ENCODE assay signal across 17 cellular contexts in genomic region chr17:82087961-82088837, GRCh38. TPM values are rescaled to one million over a fixed set of nuclear protein-coding genes. Genes with fewer than 3 reads are reported as not detected.
DNase-seq lines count a peak whose midpoint lies in the region; ATAC-seq, FAIRE-seq and TF ChIP-seq lines count a peak whose summit lies in the region.
"Had no signal": no experiment of that assay in that cellular context is flagged by ENCODE, and none has a peak within 500 bp of the region (broad histone marks: within the 10 kb centered on the region; RNA-seq: fewer than 3 reads in every experiment).

No MANE protein-coding gene starts in this region.

- TF ChIP-seq EP300 in HepG2 (IDR thresholded peaks at IDR 0.05; ENCODE audit: low read depth in 2 of 2, low read length in 2 of 2) (no peak), HepG2 (CRISPR knock-in tag; IDR thresholded peaks at IDR 0.05; ENCODE audit: borderline replicate concordance) (no peak)

- DNase-seq in BE2C (peak; percentile 14), Calu3 (no peak), adipocyte (ENCODE audit: low read depth) (no peak), HepG2 (ENCODE audit: low spot score) (no peak), LoVo (ENCODE audit: low spot score) (no peak), left colon (no peak)
- no peak for DNase-seq in activated T-cell treated with anti-CD3 and anti-CD28 coated beads, Interleukin-2, amount 50 U/mL, for 1 hour
- DNase-seq: DMS79, MG63, NCI-H1105, NCI-H1694, NCI-H510A treated with DMSO at 0.1 percent for 48 hours, Peyer's patch, SHP77 treated with DMSO at 0.1 percent for 48 hours had no signal

- H2AFZ ChIP-seq in HepG2 (ENCODE audit: low read length), result no peak overlapping the region

- CTCF ChIA-PET in Calu3 (lab: Charles Lee), result interaction anchor here (0.6 kb wide), 1 partner anchor 65 kb away, joined by 4 read pairs; the partner anchor contains the start of genes CENPX and LRRC45
- CTCF ChIA-PET in HepG2 (lab: Yijun Ruan, JAX; ENCODE audit: low intra/inter-chr PET ratio, low total read pairs), result no interaction called here

- no peak overlapping the region for H3K27ac ChIP-seq in HepG2 (ENCODE audit: extremely low read length, insufficient read depth, low read length)
- H3K27ac ChIP-seq: Peyer's patch had no signal

- peaks cover 28% of the 10 kb centered on the region for H3K79me2 ChIP-seq in HepG2 (ENCODE audit: insufficient read depth, low read length)

- BruUV-seq in Calu3 (replicated peaks; lab: Mats Ljungman, UMichigan), result TSS peak; percentile 16
- no TSS peak for BruUV-seq in HepG2 (replicated peaks; lab: Mats Ljungman, UMichigan)

- no peak overlapping the region for H3K27ac Mint-ChIP-seq in Calu3 (ENCODE audit: unreplicated experiment)
- H3K27ac Mint-ChIP-seq: B cell had no signal

- POLR2A ChIA-PET in HepG2 (lab: Yijun Ruan, JAX), result interaction anchor here (1.8 to 2.5 kb wide), 2 partner anchors 10 to 18 kb away, joined by 4 to 7 read pairs; partner anchors contain the start of gene FASN

- no peaks in the 10 kb centered on the region for H3K9me3 Mint-ChIP-seq in Calu3 (ENCODE audit: low read depth, unreplicated experiment)
- H3K9me3 Mint-ChIP-seq: CD8-positive, alpha-beta T cell had no signal

- no peak overlapping the region for H3K4me2 ChIP-seq in HepG2 (ENCODE audit: low read depth, low read length)

- H3K4me1 ChIP-seq in BE2C (no peaks in the 10 kb centered on the region), adipocyte (ENCODE audit: control insufficient read depth, insufficient read depth, low read length) (no peaks in the 10 kb centered on the region), HepG2 (ENCODE audit: insufficient read depth, low read length) (peaks cover 4% of the 10 kb centered on the region)
- H3K4me1 ChIP-seq: Peyer's patch had no signal

- FAIRE-seq in HepG2 (lab: Jason Lieb, UNC), result no peak
- FAIRE-seq: D721Med had no signal

- H3K9me3 ChIP-seq in BE2C (no peaks in the 10 kb centered on the region), adipocyte (ENCODE audit: control insufficient read depth, low read length) (no peaks in the 10 kb centered on the region), HepG2 (ENCODE audit: low read length) (no peaks in the 10 kb centered on the region)
- H3K9me3 ChIP-seq: MG63, Peyer's patch had no signal

- no peak overlapping the region for H3K4me3 Mint-ChIP-seq in Calu3 (ENCODE audit: low read depth, unreplicated experiment)
- H3K4me3 Mint-ChIP-seq: B cell; CD8-positive, alpha-beta T cell had no signal

- H3K36me3 Mint-ChIP-seq in Calu3 (ENCODE audit: insufficient read depth, unreplicated experiment), result peaks cover 78% of the 10 kb centered on the region

- no peak for TF ChIP-seq RAD21 in HepG2 (CRISPR knock-in tag; IDR thresholded peaks at IDR 0.05)

- peaks cover 76% of the 10 kb centered on the region for H4K20me1 ChIP-seq in HepG2 (ENCODE audit: insufficient read depth, low read length)

- no peak for ATAC-seq in HepG2
- ATAC-seq in left colon, result no peak
- ATAC-seq: CD8-positive, alpha-beta T cell had no signal

- intact Hi-C loops in Calu3 (cut with micrococcal nuclease; ENCODE audit: unreplicated experiment), result no loop called here
- intact Hi-C loops in HepG2 (cut with micrococcal nuclease; ENCODE audit: unreplicated experiment), result no loop called here
- intact Hi-C loops in left colon (cut with DNase I, micrococcal nuclease), result no loop called here

- H3K27me3 Mint-ChIP-seq in Calu3 (ENCODE audit: unreplicated experiment), result no peaks in the 10 kb centered on the region
- H3K27me3 Mint-ChIP-seq: B cell had no signal

- no peaks in the 10 kb centered on the region for H3K27me3 ChIP-seq in BE2C
- no peaks in the 10 kb centered on the region for H3K27me3 ChIP-seq in adipocyte (replicated peaks; ENCODE audit: control insufficient read depth, insufficient read depth, low read length)
- H3K27me3 ChIP-seq in HepG2 (ENCODE audit: control insufficient read depth in 1 of 2, insufficient read depth in 2 of 2, low read length in 2 of 2), result no peaks in the 10 kb centered on the region
- H3K27me3 ChIP-seq: MG63, Peyer's patch had no signal

- H3K4me3 ChIP-seq in BE2C (ENCODE audit: low read depth, low read length) (no peak overlapping the region), adipocyte (ENCODE audit: low read length) (no peak overlapping the region), HepG2 (replicated peaks in 1 of 3; ENCODE audit: insufficient read depth in 1 of 3, low read depth in 2 of 3, low read length in 3 of 3) (no peak overlapping the region)
- H3K4me3 ChIP-seq: MG63, Peyer's patch had no signal

- H3K9ac ChIP-seq in adipocyte (ENCODE audit: low read length) (peak overlapping the region; percentile 6), HepG2 (ENCODE audit: insufficient read depth, low read depth, low read length) (no peak overlapping the region)

- TF ChIP-seq POLR2A in HepG2 (IDR thresholded peaks at IDR 0.05; ENCODE audit: insufficient read depth in 1 of 2, low read depth in 2 of 2, low read length in 2 of 2), result no peak

- no peaks in the 10 kb centered on the region for H3K4me1 Mint-ChIP-seq in Calu3 (ENCODE audit: low read depth, unreplicated experiment)
- H3K4me1 Mint-ChIP-seq: B cell had no signal

- in situ Hi-C loops in HepG2 (cut with HindIII; ENCODE audit: extremely low pct_ligation_motif_present, low pct_unique_long_range_greater_than_20kb), result no loop called here

- H3K36me3 ChIP-seq in BE2C (peaks cover 100% of the 10 kb centered on the region), adipocyte (ENCODE audit: control insufficient read depth, insufficient read depth, low read length, severe bottlenecking) (peaks cover 98% of the 10 kb centered on the region), HepG2 (replicated peaks in 1 of 2; ENCODE audit: control insufficient read depth in 1 of 2, insufficient read depth in 2 of 2, low read length in 2 of 2) (peaks cover 87 to 100% of the 10 kb centered on the region in 2 experiments)

- TF ChIP-seq CTCF in BE2C (IDR thresholded peaks at IDR 0.05; ENCODE audit: low read depth, low read length) (no peak), Calu3 (IDR thresholded peaks at IDR 0.05; ENCODE audit: unreplicated experiment) (no peak), HepG2 (CRISPR knock-in tag; IDR thresholded peaks at IDR 0.05) (no peak)

- WGBS in HepG2 (ENCODE audit: low lambda C conversion rate), result 97% methylated on average over 37 of the region's 48 CpGs

RNA-seq across cellular contexts. Expression of gene FASN, which starts 9.8 kb away (rescaled TPM):
- polyA plus RNA-seq in BE2C (2012; ENCODE audit: insufficient read depth, insufficient read length, low read depth), result 379 TPM
- total RNA-seq in Calu3 (2022), result 346 and 372 TPM in 2 replicates
- total RNA-seq in HepG2 (2016; rRNA removed; fragmentation: Illumina TruSeq; extraction: Trizol), result 101 and 192 TPM in 2 replicates
- 28.4 and 29.9 TPM in 2 replicates for total RNA-seq in HepG2 (2016; cell fraction: cytosol; rRNA removed; fragmentation: Illumina TruSeq; extraction: Trizol; ENCODE audit: low read depth)
- total RNA-seq in HepG2 (2016; cell fraction: insoluble cytoplasmic fraction; rRNA removed; fragmentation: Illumina TruSeq; extraction: Trizol), result 118 and 157 TPM in 2 replicates
- 63.2 and 68.3 TPM in 2 replicates for total RNA-seq in HepG2 (2016; cell fraction: membrane; rRNA removed; fragmentation: Illumina TruSeq; extraction: Trizol)
- total RNA-seq in HepG2 (2016; cell fraction: nucleus; rRNA removed; fragmentation: Illumina TruSeq; extraction: Trizol), result 147 and 173 TPM in 2 replicates
- polyA plus RNA-seq in HepG2 (2011; rRNA removed), result 51.7 and 92.4 TPM in 2 replicates
- polyA plus RNA-seq in HepG2 (2011; cell fraction: cytosol; rRNA removed), result 62.2 and 67.6 TPM in 2 replicates
- 516 and 545 TPM in 2 replicates for polyA plus RNA-seq in HepG2 (2011; cell fraction: nucleus; rRNA removed)
- 163 and 245 TPM in 2 replicates for polyA plus RNA-seq in HepG2 (2012)
- 24.8 and 25.4 TPM in 2 replicates for polyA plus RNA-seq in HepG2 (2016; cell fraction: cytosol; fragmentation: Illumina TruSeq; extraction: Trizol; ENCODE audit: low read depth)
- polyA plus RNA-seq in HepG2 (2016; cell fraction: insoluble cytoplasmic fraction; fragmentation: Illumina TruSeq; extraction: Trizol; ENCODE audit: low read depth), result 209 and 303 TPM in 2 replicates
- 52.3 and 61.0 TPM in 2 replicates for polyA plus RNA-seq in HepG2 (2016; cell fraction: membrane; fragmentation: Illumina TruSeq; extraction: Trizol; ENCODE audit: low read depth)
- 501 and 529 TPM in 2 replicates for polyA plus RNA-seq in HepG2 (2016; cell fraction: nucleus; fragmentation: Illumina TruSeq; extraction: Trizol; ENCODE audit: insufficient read depth, low read depth)
- polyA minus RNA-seq in HepG2 (2011; rRNA and poly(A)+ RNA removed; ENCODE audit: low replicate concordance), result 35.6 and 241 TPM in 2 replicates
- 226 and 344 TPM in 2 replicates for polyA minus RNA-seq in HepG2 (2011; cell fraction: cytosol; rRNA and poly(A)+ RNA removed)
- 97.7 and 151 TPM in 2 replicates for polyA minus RNA-seq in HepG2 (2011; cell fraction: nucleus; rRNA and poly(A)+ RNA removed)
- 100 to 1,000 TPM in 1 of 2 donors, 10 to 100 TPM in 1; 89.0 to 171 TPM for total RNA-seq in left colon

RNA-seq across cellular contexts. Expression of gene DUS1L, which starts 22.6 kb away (rescaled TPM):
- 415 TPM for polyA plus RNA-seq in BE2C (2012; ENCODE audit: insufficient read depth, insufficient read length, low read depth)
- total RNA-seq in Calu3 (2022) (132 and 146 TPM in 2 replicates), HepG2 (2016; rRNA removed; fragmentation: Illumina TruSeq; extraction: Trizol) (67.9 and 109 TPM in 2 replicates), left colon (100 to 1,000 TPM; 127 to 146 TPM)
- total RNA-seq in HepG2 (2016; cell fraction: cytosol; rRNA removed; fragmentation: Illumina TruSeq; extraction: Trizol; ENCODE audit: low read depth), result 206 and 220 TPM in 2 replicates
- 58.4 and 113 TPM in 2 replicates for total RNA-seq in HepG2 (2016; cell fraction: insoluble cytoplasmic fraction; rRNA removed; fragmentation: Illumina TruSeq; extraction: Trizol)
- 268 and 276 TPM in 2 replicates for total RNA-seq in HepG2 (2016; cell fraction: membrane; rRNA removed; fragmentation: Illumina TruSeq; extraction: Trizol)
- total RNA-seq in HepG2 (2016; cell fraction: nucleus; rRNA removed; fragmentation: Illumina TruSeq; extraction: Trizol), result 69.9 and 102 TPM in 2 replicates
- polyA plus RNA-seq in HepG2 (2011; rRNA removed), result 81.0 and 108 TPM in 2 replicates
- 64.5 and 97.7 TPM in 2 replicates for polyA plus RNA-seq in HepG2 (2011; cell fraction: cytosol; rRNA removed)
- 583 and 668 TPM in 2 replicates for polyA plus RNA-seq in HepG2 (2011; cell fraction: nucleus; rRNA removed)
- 82.7 and 123 TPM in 2 replicates for polyA plus RNA-seq in HepG2 (2012)
- 353 and 384 TPM in 2 replicates for polyA plus RNA-seq in HepG2 (2016; cell fraction: cytosol; fragmentation: Illumina TruSeq; extraction: Trizol; ENCODE audit: low read depth)
- 138 and 172 TPM in 2 replicates for polyA plus RNA-seq in HepG2 (2016; cell fraction: insoluble cytoplasmic fraction; fragmentation: Illumina TruSeq; extraction: Trizol; ENCODE audit: low read depth)
- polyA plus RNA-seq in HepG2 (2016; cell fraction: membrane; fragmentation: Illumina TruSeq; extraction: Trizol; ENCODE audit: low read depth), result 444 and 521 TPM in 2 replicates
- 330 and 339 TPM in 2 replicates for polyA plus RNA-seq in HepG2 (2016; cell fraction: nucleus; fragmentation: Illumina TruSeq; extraction: Trizol; ENCODE audit: insufficient read depth, low read depth)
- 47.0 and 79.2 TPM in 2 replicates for polyA minus RNA-seq in HepG2 (2011; rRNA and poly(A)+ RNA removed; ENCODE audit: low replicate concordance)
- 31.7 and 34.4 TPM in 2 replicates for polyA minus RNA-seq in HepG2 (2011; cell fraction: cytosol; rRNA and poly(A)+ RNA removed)
- 85.7 and 87.9 TPM in 2 replicates for polyA minus RNA-seq in HepG2 (2011; cell fraction: nucleus; rRNA and poly(A)+ RNA removed)

RNA-seq across cellular contexts. Expression of gene GPS1, which starts 36.5 kb away (rescaled TPM):
- polyA plus RNA-seq in BE2C (2012; ENCODE audit: insufficient read depth, insufficient read length, low read depth), result 585 TPM
- total RNA-seq in Calu3 (2022) (114 and 115 TPM in 2 replicates), HepG2 (2016; rRNA removed; fragmentation: Illumina TruSeq; extraction: Trizol) (106 and 124 TPM in 2 replicates), left colon (10 to 100 TPM; 80.7 to 87.4 TPM)
- total RNA-seq in HepG2 (2016; cell fraction: cytosol; rRNA removed; fragmentation: Illumina TruSeq; extraction: Trizol; ENCODE audit: low read depth), result 87.3 and 88.2 TPM in 2 replicates
- total RNA-seq in HepG2 (2016; cell fraction: insoluble cytoplasmic fraction; rRNA removed; fragmentation: Illumina TruSeq; extraction: Trizol), result 99.7 and 134 TPM in 2 replicates
- 96.5 and 111 TPM in 2 replicates for total RNA-seq in HepG2 (2016; cell fraction: membrane; rRNA removed; fragmentation: Illumina TruSeq; extraction: Trizol)
- 89.5 and 106 TPM in 2 replicates for total RNA-seq in HepG2 (2016; cell fraction: nucleus; rRNA removed; fragmentation: Illumina TruSeq; extraction: Trizol)
- polyA plus RNA-seq in HepG2 (2011; rRNA removed), result 128 and 161 TPM in 2 replicates
- 107 and 157 TPM in 2 replicates for polyA plus RNA-seq in HepG2 (2011; cell fraction: cytosol; rRNA removed)
- polyA plus RNA-seq in HepG2 (2011; cell fraction: nucleus; rRNA removed), result 389 and 467 TPM in 2 replicates
- 102 and 120 TPM in 2 replicates for polyA plus RNA-seq in HepG2 (2012)
- 96.5 and 102 TPM in 2 replicates for polyA plus RNA-seq in HepG2 (2016; cell fraction: cytosol; fragmentation: Illumina TruSeq; extraction: Trizol; ENCODE audit: low read depth)
- 120 and 146 TPM in 2 replicates for polyA plus RNA-seq in HepG2 (2016; cell fraction: insoluble cytoplasmic fraction; fragmentation: Illumina TruSeq; extraction: Trizol; ENCODE audit: low read depth)
- polyA plus RNA-seq in HepG2 (2016; cell fraction: membrane; fragmentation: Illumina TruSeq; extraction: Trizol; ENCODE audit: low read depth), result 103 and 104 TPM in 2 replicates
- polyA plus RNA-seq in HepG2 (2016; cell fraction: nucleus; fragmentation: Illumina TruSeq; extraction: Trizol; ENCODE audit: insufficient read depth, low read depth), result 225 and 229 TPM in 2 replicates
- 182 and 265 TPM in 2 replicates for polyA minus RNA-seq in HepG2 (2011; rRNA and poly(A)+ RNA removed; ENCODE audit: low replicate concordance)
- polyA minus RNA-seq in HepG2 (2011; cell fraction: cytosol; rRNA and poly(A)+ RNA removed), result 76.6 and 80.3 TPM in 2 replicates
- polyA minus RNA-seq in HepG2 (2011; cell fraction: nucleus; rRNA and poly(A)+ RNA removed), result 60.2 and 61.0 TPM in 2 replicates

RNA-seq across cellular contexts. Expression of gene RFNG, which starts 36.6 kb away (rescaled TPM):
- 73.1 TPM for polyA plus RNA-seq in BE2C (2012; ENCODE audit: insufficient read depth, insufficient read length, low read depth)
- total RNA-seq in Calu3 (2022) (26.4 and 33.5 TPM in 2 replicates), HepG2 (2016; rRNA removed; fragmentation: Illumina TruSeq; extraction: Trizol) (27.8 and 64.0 TPM in 2 replicates), left colon (10 to 100 TPM; 31.5 to 32.3 TPM)
- 72.5 and 73.8 TPM in 2 replicates for total RNA-seq in HepG2 (2016; cell fraction: cytosol; rRNA removed; fragmentation: Illumina TruSeq; extraction: Trizol; ENCODE audit: low read depth)
- 23.6 and 61.0 TPM in 2 replicates for total RNA-seq in HepG2 (2016; cell fraction: insoluble cytoplasmic fraction; rRNA removed; fragmentation: Illumina TruSeq; extraction: Trizol)
- 95.0 and 98.0 TPM in 2 replicates for total RNA-seq in HepG2 (2016; cell fraction: membrane; rRNA removed; fragmentation: Illumina TruSeq; extraction: Trizol)
- 53.3 and 60.7 TPM in 2 replicates for total RNA-seq in HepG2 (2016; cell fraction: nucleus; rRNA removed; fragmentation: Illumina TruSeq; extraction: Trizol)
- polyA plus RNA-seq in HepG2 (2011; rRNA removed), result 61.4 and 90.6 TPM in 2 replicates
- polyA plus RNA-seq in HepG2 (2011; cell fraction: cytosol; rRNA removed), result 36.1 and 62.0 TPM in 2 replicates
- polyA plus RNA-seq in HepG2 (2011; cell fraction: nucleus; rRNA removed), result 548 and 733 TPM in 2 replicates
- 60.9 and 71.7 TPM in 2 replicates for polyA plus RNA-seq in HepG2 (2012)
- 106 and 121 TPM in 2 replicates for polyA plus RNA-seq in HepG2 (2016; cell fraction: cytosol; fragmentation: Illumina TruSeq; extraction: Trizol; ENCODE audit: low read depth)
- polyA plus RNA-seq in HepG2 (2016; cell fraction: insoluble cytoplasmic fraction; fragmentation: Illumina TruSeq; extraction: Trizol; ENCODE audit: low read depth), result 35.7 and 47.7 TPM in 2 replicates
- polyA plus RNA-seq in HepG2 (2016; cell fraction: membrane; fragmentation: Illumina TruSeq; extraction: Trizol; ENCODE audit: low read depth), result 128 and 132 TPM in 2 replicates
- 227 and 229 TPM in 2 replicates for polyA plus RNA-seq in HepG2 (2016; cell fraction: nucleus; fragmentation: Illumina TruSeq; extraction: Trizol; ENCODE audit: insufficient read depth, low read depth)
- polyA minus RNA-seq in HepG2 (2011; rRNA and poly(A)+ RNA removed; ENCODE audit: low replicate concordance), result 12.3 and 58.2 TPM in 2 replicates
- 21.9 and 29.0 TPM in 2 replicates for polyA minus RNA-seq in HepG2 (2011; cell fraction: cytosol; rRNA and poly(A)+ RNA removed)
- 29.7 and 35.9 TPM in 2 replicates for polyA minus RNA-seq in HepG2 (2011; cell fraction: nucleus; rRNA and poly(A)+ RNA removed)

RNA-seq across cellular contexts. Expression of gene DCXR, which starts 50.7 kb away (rescaled TPM):
- polyA plus RNA-seq in BE2C (2012; ENCODE audit: insufficient read depth, insufficient read length, low read depth), result 335 TPM
- total RNA-seq in Calu3 (2022) (87.8 and 95.3 TPM in 2 replicates), HepG2 (2016; rRNA removed; fragmentation: Illumina TruSeq; extraction: Trizol) (286 and 311 TPM in 2 replicates), left colon (100 to 1,000 TPM; 111 to 137 TPM)
- 275 and 353 TPM in 2 replicates for total RNA-seq in HepG2 (2016; cell fraction: cytosol; rRNA removed; fragmentation: Illumina TruSeq; extraction: Trizol; ENCODE audit: low read depth)
- 302 and 321 TPM in 2 replicates for total RNA-seq in HepG2 (2016; cell fraction: insoluble cytoplasmic fraction; rRNA removed; fragmentation: Illumina TruSeq; extraction: Trizol)
- total RNA-seq in HepG2 (2016; cell fraction: membrane; rRNA removed; fragmentation: Illumina TruSeq; extraction: Trizol), result 228 and 297 TPM in 2 replicates
- total RNA-seq in HepG2 (2016; cell fraction: nucleus; rRNA removed; fragmentation: Illumina TruSeq; extraction: Trizol), result 132 and 152 TPM in 2 replicates
- polyA plus RNA-seq in HepG2 (2011; rRNA removed), result 287 and 290 TPM in 2 replicates
- polyA plus RNA-seq in HepG2 (2011; cell fraction: cytosol; rRNA removed), result 253 and 424 TPM in 2 replicates
- polyA plus RNA-seq in HepG2 (2011; cell fraction: nucleus; rRNA removed), result 645 and 737 TPM in 2 replicates
- polyA plus RNA-seq in HepG2 (2012), result 190 and 266 TPM in 2 replicates
- 398 and 426 TPM in 2 replicates for polyA plus RNA-seq in HepG2 (2016; cell fraction: cytosol; fragmentation: Illumina TruSeq; extraction: Trizol; ENCODE audit: low read depth)
- 296 and 330 TPM in 2 replicates for polyA plus RNA-seq in HepG2 (2016; cell fraction: insoluble cytoplasmic fraction; fragmentation: Illumina TruSeq; extraction: Trizol; ENCODE audit: low read depth)
- polyA plus RNA-seq in HepG2 (2016; cell fraction: membrane; fragmentation: Illumina TruSeq; extraction: Trizol; ENCODE audit: low read depth), result 308 and 335 TPM in 2 replicates
- polyA plus RNA-seq in HepG2 (2016; cell fraction: nucleus; fragmentation: Illumina TruSeq; extraction: Trizol; ENCODE audit: insufficient read depth, low read depth), result 280 and 299 TPM in 2 replicates
- 73.9 and 172 TPM in 2 replicates for polyA minus RNA-seq in HepG2 (2011; rRNA and poly(A)+ RNA removed; ENCODE audit: low replicate concordance)
- polyA minus RNA-seq in HepG2 (2011; cell fraction: cytosol; rRNA and poly(A)+ RNA removed), result 52.1 and 74.6 TPM in 2 replicates
- polyA minus RNA-seq in HepG2 (2011; cell fraction: nucleus; rRNA and poly(A)+ RNA removed), result 61.5 and 67.5 TPM in 2 replicates
